12 cellular contexts compared by ENCODE assay signal in the genomic region with DNA sequence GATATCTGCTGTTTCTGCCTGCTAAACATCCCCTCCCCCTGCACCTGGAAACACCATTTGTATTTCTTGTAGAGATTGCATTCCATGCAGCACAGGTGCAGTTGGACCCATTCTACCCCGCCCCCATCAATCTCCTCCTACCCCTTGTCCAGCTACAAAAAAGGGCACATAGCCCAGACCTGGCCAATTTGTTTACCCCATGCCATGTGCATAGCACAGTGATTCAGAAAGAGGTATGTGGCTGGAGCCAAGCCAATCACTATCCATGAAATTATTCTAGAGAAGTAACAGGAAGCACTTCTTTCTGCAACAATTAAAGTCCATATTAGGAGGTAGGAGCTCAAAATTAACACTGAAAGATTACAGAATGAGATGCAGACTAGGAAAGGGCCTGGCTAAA. TPM values are rescaled to one million over a fixed set of nuclear protein-coding genes. Genes with fewer than 3 reads are reported as not detected.
A peak's percentile ranks its signal among the peaks of the same experiment; 100 is the strongest.
DNase-seq lines count a peak whose midpoint lies in the region; ATAC-seq lines count a peak whose summit lies in the region.
"Had no signal": no experiment of that assay in that cellular context is flagged by ENCODE, and none has a peak within 500 bp of the region (broad histone marks: within the 10 kb centered on the region; RNA-seq: fewer than 3 reads in every experiment).

No MANE protein-coding gene starts in this region.

- H3K79me1 ChIP-seq in neuronal stem cell (ENCODE audit: low read depth, low read length): no peaks in the 10 kb centered on the region

- no peak overlapping the region for H2BK15ac ChIP-seq in neuronal stem cell (ENCODE audit: low read length)

- H3K4me3 Mint-ChIP-seq in activated T-cell treated with anti-CD3 and anti-CD28 coated beads, Interleukin-2, amount 50 U/mL, for 24 hours: no peak overlapping the region
- H3K4me3 Mint-ChIP-seq: activated CD4-positive, alpha-beta T cell treated with anti-CD3 and anti-CD28 coated beads, Interleukin-2, amount 10 ng/mL, durations not matched to agents 24 days and 14 days; brain had no signal

- no peak overlapping the region for H3K23ac ChIP-seq in neuronal stem cell (ENCODE audit: low read depth, low read length, poor library complexity)

- no peak overlapping the region for H2BK120ac ChIP-seq in neuronal stem cell (ENCODE audit: low read depth, low read length)

- peak overlapping the region; percentile 4 for H4K8ac ChIP-seq in neuronal stem cell (ENCODE audit: low read depth, low read length)

- H3K4me3 ChIP-seq in neuronal stem cell (ENCODE audit: low read length in 2 of 2): no peak overlapping the region

- peak; percentile 67 for DNase-seq in Caki2 (ENCODE audit: low read depth)
- DNase-seq in NCI-H2196 treated with DMSO at 0.1 percent for 48 hours (lab: John Stamatoyannopoulos, UW; ENCODE audit: unreplicated experiment): peak; percentile 39
- DNase-seq in dermis blood vessel endothelial cell: peak; percentile 80
- DNase-seq in neuronal stem cell (ENCODE audit: low spot score): no peak
- DNase-seq in activated CD4-positive, alpha-beta T cell treated with anti-CD3 and anti-CD28 coated beads, Interleukin-2, amount 50 U/mL, for 48 hours: no peak
- no peak for DNase-seq in activated T-cell treated with anti-CD3 and anti-CD28 coated beads, Interleukin-2, amount 50 U/mL, for 24 hours
- DNase-seq in NCI-H2107 (lab: John Stamatoyannopoulos, UW): no peak
- DNase-seq: activated CD4-positive, alpha-beta T cell treated with anti-CD3 and anti-CD28 coated beads, Interleukin-2, amount 10 ng/mL, durations not matched to agents 24 days and 14 days; DMS153; stimulated activated naive CD8-positive, alpha-beta T cell treated with anti-CD3 and anti-CD28 coated beads, Interleukin-15, Interleukin-2, amounts not matched to agents 100 U/mL and 50 U/mL, for 24 hours had no signal

- H3K4me1 Mint-ChIP-seq in activated T-cell treated with anti-CD3 and anti-CD28 coated beads, Interleukin-2, amount 50 U/mL, for 24 hours (ENCODE audit: low read depth): peaks cover 2% of the 10 kb centered on the region
- H3K4me1 Mint-ChIP-seq: activated CD4-positive, alpha-beta T cell treated with anti-CD3 and anti-CD28 coated beads, Interleukin-2, amount 10 ng/mL, durations not matched to agents 24 days and 14 days; brain had no signal

- no peak overlapping the region for H3K27ac Mint-ChIP-seq in activated T-cell treated with anti-CD3 and anti-CD28 coated beads, Interleukin-2, amount 50 U/mL, for 24 hours
- H3K27ac Mint-ChIP-seq: activated CD4-positive, alpha-beta T cell treated with anti-CD3 and anti-CD28 coated beads, Interleukin-2, amount 10 ng/mL, durations not matched to agents 24 days and 14 days; brain had no signal

- H3K9ac ChIP-seq in neuronal stem cell (ENCODE audit: low read depth, low read length, poor library complexity): no peak overlapping the region

- no peaks in the 10 kb centered on the region for H3K9me3 Mint-ChIP-seq in activated T-cell treated with anti-CD3 and anti-CD28 coated beads, Interleukin-2, amount 50 U/mL, for 24 hours
- H3K9me3 Mint-ChIP-seq: activated CD4-positive, alpha-beta T cell treated with anti-CD3 and anti-CD28 coated beads, Interleukin-2, amount 10 ng/mL, durations not matched to agents 24 days and 14 days; brain had no signal

- no peak overlapping the region for H3K4me2 ChIP-seq in neuronal stem cell (ENCODE audit: insufficient read depth, low read length, poor library complexity, severe bottlenecking)

- no peak overlapping the region for H2AFZ ChIP-seq in neuronal stem cell (ENCODE audit: low read length)

- no peaks in the 10 kb centered on the region for H3K9me3 ChIP-seq in neuronal stem cell (replicated peaks in 1 of 2; ENCODE audit: control insufficient read depth in 2 of 2, insufficient read depth in 1 of 2, low read depth in 1 of 2, low read length in 2 of 2)

- H3K36me3 Mint-ChIP-seq in activated T-cell treated with anti-CD3 and anti-CD28 coated beads, Interleukin-2, amount 50 U/mL, for 24 hours (ENCODE audit: low read depth): no peaks in the 10 kb centered on the region
- H3K36me3 Mint-ChIP-seq: brain had no signal

- H2AK5ac ChIP-seq in neuronal stem cell (ENCODE audit: low read depth, low read length): no peak overlapping the region

- H3K14ac ChIP-seq in neuronal stem cell (ENCODE audit: low read length): no peak overlapping the region

- no peaks in the 10 kb centered on the region for H3K27me3 ChIP-seq in neuronal stem cell (ENCODE audit: control insufficient read depth in 3 of 3, insufficient read depth in 3 of 3, low read depth in 1 of 3, low read length in 3 of 3)

- peaks cover 6% of the 10 kb centered on the region for H3K27me3 Mint-ChIP-seq in activated T-cell treated with anti-CD3 and anti-CD28 coated beads, Interleukin-2, amount 50 U/mL, for 24 hours

- in situ Hi-C loops in Caki2 (cut with HindIII; ENCODE audit: low pct_unique_long_range_greater_than_20kb, low sequenced_read_pairs): no loop called here

- no peak for ATAC-seq in GM18868 (IDR thresholded peaks at IDR 0.05; ENCODE audit: unreplicated experiment)
- ATAC-seq: stimulated activated naive CD8-positive, alpha-beta T cell treated with anti-CD3 and anti-CD28 coated beads, Interleukin-15, Interleukin-2, amounts not matched to agents 100 U/mL and 50 U/mL, for 24 hours had no signal

- H2BK5ac ChIP-seq in neuronal stem cell (ENCODE audit: low read length): no peak overlapping the region

- H3K18ac ChIP-seq in neuronal stem cell (ENCODE audit: low read length): no peak overlapping the region

- no peak overlapping the region for H3K4ac ChIP-seq in neuronal stem cell (ENCODE audit: low read length)

- peaks cover 0 to 1% of the 10 kb centered on the region in 2 donors for H3K4me1 ChIP-seq in neuronal stem cell (ENCODE audit: control insufficient read depth in 2 of 2, insufficient read depth in 1 of 2, low read depth in 1 of 2, low read length in 2 of 2)

- no peak overlapping the region for H3K27ac ChIP-seq in neuronal stem cell (replicated peaks; ENCODE audit: low read length)

- H3K36me3 ChIP-seq in neuronal stem cell (replicated peaks in 1 of 2; ENCODE audit: control insufficient read depth in 2 of 2, insufficient read depth in 2 of 2, low read length in 2 of 2): no peaks in the 10 kb centered on the region

- H4K91ac ChIP-seq in neuronal stem cell (ENCODE audit: low read depth, low read length, poor library complexity): no peak overlapping the region

- WGBS in neuronal stem cell (ENCODE audit: extremely low coverage in 2 of 2, insufficient read length in 2 of 2, insufficient replicate concordance in 1 of 2), 2 donors: no CpG with 5 or more reads among the region's 1 CpG

- H2BK12ac ChIP-seq in neuronal stem cell (ENCODE audit: low read length): no peak overlapping the region

RNA-seq across cellular contexts. Expression of a gene that starts 20.2 kb away (rescaled TPM):
- total RNA-seq in Caki2 (2014; rRNA removed; shearing (Covaris generic); ENCODE audit: low replicate concordance): 28.0 and 32.2 TPM in 2 replicates
- total RNA-seq in dermis blood vessel endothelial cell: 51.7 and 62.4 TPM in 2 replicates
- polyA plus RNA-seq in neuronal stem cell (2013, experiment 1 of 2): 15.0 TPM
- 14.9 TPM for polyA plus RNA-seq in neuronal stem cell (2013, experiment 2 of 2)

Comparison
In these comparisons a context has a peak if more than half of its experiments do, and no peak if none do; other contexts are left out.
1. DNase-seq: peak in Caki2 (single experiment), NCI-H2196 treated with DMSO at 0.1 percent for 48 hours (single experiment) and dermis blood vessel endothelial cell (single experiment); none in neuronal stem cell (single experiment), activated CD4-positive, alpha-beta T cell treated with anti-CD3 and anti-CD28 coated beads, Interleukin-2, amount 50 U/mL, for 48 hours (0 of 2), activated T-cell treated with anti-CD3 and anti-CD28 coated beads, Interleukin-2, amount 50 U/mL, for 24 hours (single experiment) and NCI-H2107 (single experiment).